In genomic region chr19:58466089-58466759, GRCh38 we compare ENCODE assay signal across 1 cellular context.
TF ChIP-seq lines count a peak whose summit lies in the region.

No MANE protein-coding gene starts in this region.

TF ChIP-seq in H1, 55 proteins besides CTCF, POLR2A, EP300 and RAD21:
- TF ChIP-seq JUND (IDR thresholded peaks at IDR 0.05; ENCODE audit: low read length) (no peak), KDM4A (IDR thresholded peaks at IDR 0.05; ENCODE audit: low read depth, low read length, severe bottlenecking) (peak; percentile 50), GABPA (IDR thresholded peaks at IDR 0.05; ENCODE audit: borderline replicate concordance, insufficient read depth, low read length) (no peak), TAF7 (optimal IDR thresholded peaks at IDR 0.05; ENCODE audit: borderline replicate concordance, low read depth, low read length) (no peak), KDM1A (IDR thresholded peaks at IDR 0.05; ENCODE audit: borderline replicate concordance, low read length) (peak; percentile 71; the same call in 1 of the 2 replicates)
- TF ChIP-seq, protein P1, sequence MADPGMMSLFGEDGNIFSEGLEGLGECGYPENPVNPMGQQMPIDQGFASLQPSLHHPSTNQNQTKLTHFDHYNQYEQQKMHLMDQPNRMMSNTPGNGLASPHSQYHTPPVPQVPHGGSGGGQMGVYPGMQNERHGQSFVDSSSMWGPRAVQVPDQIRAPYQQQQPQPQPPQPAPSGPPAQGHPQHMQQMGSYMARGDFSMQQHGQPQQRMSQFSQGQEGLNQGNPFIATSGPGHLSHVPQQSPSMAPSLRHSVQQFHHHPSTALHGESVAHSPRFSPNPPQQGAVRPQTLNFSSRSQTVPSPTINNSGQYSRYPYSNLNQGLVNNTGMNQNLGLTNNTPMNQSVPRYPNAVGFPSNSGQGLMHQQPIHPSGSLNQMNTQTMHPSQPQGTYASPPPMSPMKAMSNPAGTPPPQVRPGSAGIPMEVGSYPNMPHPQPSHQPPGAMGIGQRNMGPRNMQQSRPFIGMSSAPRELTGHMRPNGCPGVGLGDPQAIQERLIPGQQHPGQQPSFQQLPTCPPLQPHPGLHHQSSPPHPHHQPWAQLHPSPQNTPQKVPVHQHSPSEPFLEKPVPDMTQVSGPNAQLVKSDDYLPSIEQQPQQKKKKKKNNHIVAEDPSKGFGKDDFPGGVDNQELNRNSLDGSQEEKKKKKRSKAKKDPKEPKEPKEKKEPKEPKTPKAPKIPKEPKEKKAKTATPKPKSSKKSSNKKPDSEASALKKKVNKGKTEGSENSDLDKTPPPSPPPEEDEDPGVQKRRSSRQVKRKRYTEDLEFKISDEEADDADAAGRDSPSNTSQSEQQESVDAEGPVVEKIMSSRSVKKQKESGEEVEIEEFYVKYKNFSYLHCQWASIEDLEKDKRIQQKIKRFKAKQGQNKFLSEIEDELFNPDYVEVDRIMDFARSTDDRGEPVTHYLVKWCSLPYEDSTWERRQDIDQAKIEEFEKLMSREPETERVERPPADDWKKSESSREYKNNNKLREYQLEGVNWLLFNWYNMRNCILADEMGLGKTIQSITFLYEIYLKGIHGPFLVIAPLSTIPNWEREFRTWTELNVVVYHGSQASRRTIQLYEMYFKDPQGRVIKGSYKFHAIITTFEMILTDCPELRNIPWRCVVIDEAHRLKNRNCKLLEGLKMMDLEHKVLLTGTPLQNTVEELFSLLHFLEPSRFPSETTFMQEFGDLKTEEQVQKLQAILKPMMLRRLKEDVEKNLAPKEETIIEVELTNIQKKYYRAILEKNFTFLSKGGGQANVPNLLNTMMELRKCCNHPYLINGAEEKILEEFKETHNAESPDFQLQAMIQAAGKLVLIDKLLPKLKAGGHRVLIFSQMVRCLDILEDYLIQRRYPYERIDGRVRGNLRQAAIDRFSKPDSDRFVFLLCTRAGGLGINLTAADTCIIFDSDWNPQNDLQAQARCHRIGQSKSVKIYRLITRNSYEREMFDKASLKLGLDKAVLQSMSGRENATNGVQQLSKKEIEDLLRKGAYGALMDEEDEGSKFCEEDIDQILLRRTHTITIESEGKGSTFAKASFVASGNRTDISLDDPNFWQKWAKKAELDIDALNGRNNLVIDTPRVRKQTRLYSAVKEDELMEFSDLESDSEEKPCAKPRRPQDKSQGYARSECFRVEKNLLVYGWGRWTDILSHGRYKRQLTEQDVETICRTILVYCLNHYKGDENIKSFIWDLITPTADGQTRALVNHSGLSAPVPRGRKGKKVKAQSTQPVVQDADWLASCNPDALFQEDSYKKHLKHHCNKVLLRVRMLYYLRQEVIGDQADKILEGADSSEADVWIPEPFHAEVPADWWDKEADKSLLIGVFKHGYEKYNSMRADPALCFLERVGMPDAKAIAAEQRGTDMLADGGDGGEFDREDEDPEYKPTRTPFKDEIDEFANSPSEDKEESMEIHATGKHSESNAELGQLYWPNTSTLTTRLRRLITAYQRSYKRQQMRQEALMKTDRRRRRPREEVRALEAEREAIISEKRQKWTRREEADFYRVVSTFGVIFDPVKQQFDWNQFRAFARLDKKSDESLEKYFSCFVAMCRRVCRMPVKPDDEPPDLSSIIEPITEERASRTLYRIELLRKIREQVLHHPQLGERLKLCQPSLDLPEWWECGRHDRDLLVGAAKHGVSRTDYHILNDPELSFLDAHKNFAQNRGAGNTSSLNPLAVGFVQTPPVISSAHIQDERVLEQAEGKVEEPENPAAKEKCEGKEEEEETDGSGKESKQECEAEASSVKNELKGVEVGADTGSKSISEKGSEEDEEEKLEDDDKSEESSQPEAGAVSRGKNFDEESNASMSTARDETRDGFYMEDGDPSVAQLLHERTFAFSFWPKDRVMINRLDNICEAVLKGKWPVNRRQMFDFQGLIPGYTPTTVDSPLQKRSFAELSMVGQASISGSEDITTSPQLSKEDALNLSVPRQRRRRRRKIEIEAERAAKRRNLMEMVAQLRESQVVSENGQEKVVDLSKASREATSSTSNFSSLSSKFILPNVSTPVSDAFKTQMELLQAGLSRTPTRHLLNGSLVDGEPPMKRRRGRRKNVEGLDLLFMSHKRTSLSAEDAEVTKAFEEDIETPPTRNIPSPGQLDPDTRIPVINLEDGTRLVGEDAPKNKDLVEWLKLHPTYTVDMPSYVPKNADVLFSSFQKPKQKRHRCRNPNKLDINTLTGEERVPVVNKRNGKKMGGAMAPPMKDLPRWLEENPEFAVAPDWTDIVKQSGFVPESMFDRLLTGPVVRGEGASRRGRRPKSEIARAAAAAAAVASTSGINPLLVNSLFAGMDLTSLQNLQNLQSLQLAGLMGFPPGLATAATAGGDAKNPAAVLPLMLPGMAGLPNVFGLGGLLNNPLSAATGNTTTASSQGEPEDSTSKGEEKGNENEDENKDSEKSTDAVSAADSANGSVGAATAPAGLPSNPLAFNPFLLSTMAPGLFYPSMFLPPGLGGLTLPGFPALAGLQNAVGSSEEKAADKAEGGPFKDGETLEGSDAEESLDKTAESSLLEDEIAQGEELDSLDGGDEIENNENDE (IDR thresholded peaks at IDR 0.05; ENCODE audit: insufficient replicate concordance, low read length): no peak
